In the genomic region with DNA sequence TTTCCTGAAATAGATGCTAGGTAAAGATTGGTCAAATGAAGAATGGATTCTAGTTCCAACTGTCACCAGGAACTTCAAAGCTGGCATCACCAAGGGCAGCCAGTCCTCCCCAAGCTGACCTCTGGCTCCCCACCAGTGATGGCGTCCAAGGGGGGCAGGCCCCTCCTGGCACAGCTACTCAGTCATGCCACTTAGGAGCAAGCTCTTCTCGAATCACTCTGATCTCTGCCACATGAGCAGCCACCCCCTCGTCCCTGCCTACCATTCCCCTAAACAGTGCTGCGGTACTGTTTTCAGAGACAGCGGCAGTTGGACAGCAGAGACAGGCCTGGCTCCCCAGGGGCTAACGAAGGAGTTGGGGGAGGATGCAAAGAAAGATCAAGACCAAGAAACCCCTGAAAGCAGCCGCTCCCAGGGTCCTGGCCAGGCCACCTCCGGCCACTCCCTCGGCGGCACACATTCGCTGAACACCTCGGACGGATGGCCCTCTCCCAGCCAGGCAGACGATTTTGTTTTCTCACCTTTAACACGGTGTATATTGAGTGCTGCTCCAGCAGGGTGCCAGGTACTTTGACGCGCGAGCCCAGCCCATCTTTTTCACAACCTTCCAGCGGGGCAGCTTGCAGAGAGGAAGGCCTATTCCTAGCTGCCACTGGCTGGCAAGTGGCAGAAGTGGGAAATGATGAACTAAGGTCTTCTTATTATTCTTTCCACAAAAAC, we compare ENCODE assay signal across 23 cellular contexts. TPM values are rescaled to one million over a fixed set of nuclear protein-coding genes. Genes with fewer than 3 reads are reported as not detected.
A peak's percentile ranks its signal among the peaks of the same experiment; 100 is the strongest.
DNase-seq lines count a peak whose midpoint lies in the region; TF ChIP-seq lines count a peak whose summit lies in the region.
"Had no signal": no experiment of that assay in that cellular context is flagged by ENCODE, and none has a peak within 500 bp of the region (broad histone marks: within the 10 kb centered on the region; RNA-seq: fewer than 3 reads in every experiment).

No MANE protein-coding gene starts in this region.

- H3K27ac Mint-ChIP-seq in glutamatergic neuron (ENCODE audit: unreplicated experiment): no peak overlapping the region
- H3K27ac Mint-ChIP-seq: activated CD4-positive, alpha-beta memory T cell treated with anti-CD3 and anti-CD28 coated beads, Interleukin-2, amount 10 ng/mL, durations not matched to agents 7 days and 5 days; activated naive CD8-positive, alpha-beta T cell; T-helper 2 cell treated with Interferon-gamma antibody and Interleukin-4, amounts not matched to agents 5 μg/mL and 100 μg/mL, for 36 hours; type B pancreatic cell had no signal

- no peak overlapping the region for H4K91ac ChIP-seq in neuronal stem cell (ENCODE audit: low read depth, low read length, poor library complexity)

- no peak overlapping the region for H3K4me2 ChIP-seq in neuronal stem cell (ENCODE audit: insufficient read depth, low read length, poor library complexity, severe bottlenecking)

- H3K23ac ChIP-seq in neuronal stem cell (ENCODE audit: low read depth, low read length, poor library complexity): peak overlapping the region; percentile 19

- H3K27me3 Mint-ChIP-seq in glutamatergic neuron (ENCODE audit: unreplicated experiment): peaks cover 2% of the 10 kb centered on the region
- H3K27me3 Mint-ChIP-seq: activated CD4-positive, alpha-beta memory T cell treated with anti-CD3 and anti-CD28 coated beads, Interleukin-2, amount 10 ng/mL, durations not matched to agents 7 days and 5 days; activated naive CD8-positive, alpha-beta T cell; type B pancreatic cell had no signal

- no peak overlapping the region for H2BK5ac ChIP-seq in neuronal stem cell (ENCODE audit: low read length)

- no peak overlapping the region for H2BK15ac ChIP-seq in neuronal stem cell (ENCODE audit: low read length)

- H3K27me3 ChIP-seq in H7 (ENCODE audit: control insufficient read depth, insufficient read depth, low read length) (no peaks in the 10 kb centered on the region), neuronal stem cell (ENCODE audit: control insufficient read depth in 3 of 3, insufficient read depth in 3 of 3, low read depth in 1 of 3, low read length in 3 of 3) (peaks cover 0 to under 1% (median 0%) of the 10 kb centered on the region in 3 experiments)
- H3K27me3 ChIP-seq: gastroesophageal sphincter, Peyer's patch had no signal

- DNase-seq in NCI-H2107 treated with DMSO at 0.1 percent for 48 hours (lab: John Stamatoyannopoulos, UW; ENCODE audit: unreplicated experiment): peak; percentile 39
- no peak for DNase-seq in NCI-H2107 (lab: John Stamatoyannopoulos, UW)
- DNase-seq in H7: peak; percentile 78
- peak in 25 of 42 donors; percentile 11 to 72 (median 31) for DNase-seq in head of caudate nucleus
- no peak for DNase-seq in neuronal stem cell (ENCODE audit: low spot score)
- no peak for DNase-seq in GF-D8 (lab: John Stamatoyannopoulos, UW)
- DNase-seq in activated gamma-delta T cell treated with Interleukin-2 at 50 U/mL for 16 hours: no peak
- no peak for DNase-seq in glutamatergic neuron
- DNase-seq: activated CD4-positive, alpha-beta memory T cell treated with anti-CD3 and anti-CD28 coated beads, Interleukin-2, amount 10 ng/mL, durations not matched to agents 7 days and 5 days; anterior cingulate cortex; hypothalamus; left ventricle myocardium inferior; NCI-H146; NCI-H774; SIG-M5; stimulated activated CD4-positive, alpha-beta T cell treated with anti-CD3 and anti-CD28 coated beads, Interleukin-4, amount 100 ng/mL, for 24 hours had no signal

- H3K18ac ChIP-seq in neuronal stem cell (ENCODE audit: low read length): peak overlapping the region; percentile 62

- intact Hi-C loops in head of caudate nucleus (cut with DNase I): no loop called here

- H3K4ac ChIP-seq in neuronal stem cell (ENCODE audit: low read length): no peak overlapping the region

- H4K8ac ChIP-seq in neuronal stem cell (ENCODE audit: low read depth, low read length): no peak overlapping the region

- no CpG with 5 or more reads among the region's 19 CpGs for WGBS in neuronal stem cell (ENCODE audit: extremely low coverage in 2 of 2, insufficient read length in 2 of 2, insufficient replicate concordance in 1 of 2), 2 donors

- TF ChIP-seq CTCF in glutamatergic neuron (IDR thresholded peaks at IDR 0.05; ENCODE audit: partially characterized antibody, unreplicated experiment): no peak

- H2BK120ac ChIP-seq in neuronal stem cell (ENCODE audit: low read depth, low read length): no peak overlapping the region

- H3K4me1 Mint-ChIP-seq in glutamatergic neuron (ENCODE audit: low read depth, unreplicated experiment): peaks cover 3% of the 10 kb centered on the region

- H3K36me3 Mint-ChIP-seq in glutamatergic neuron (ENCODE audit: unreplicated experiment): no peaks in the 10 kb centered on the region
- H3K36me3 Mint-ChIP-seq: type B pancreatic cell had no signal

- H3K36me3 ChIP-seq in H7 (replicated peaks; ENCODE audit: control insufficient read depth, insufficient read depth, low read length) (no peaks in the 10 kb centered on the region), neuronal stem cell (replicated peaks in 1 of 2; ENCODE audit: control insufficient read depth in 2 of 2, insufficient read depth in 2 of 2, low read length in 2 of 2) (no peaks in the 10 kb centered on the region)

- H3K79me1 ChIP-seq in neuronal stem cell (ENCODE audit: low read depth, low read length): peaks cover 2% of the 10 kb centered on the region

- H3K4me3 Mint-ChIP-seq in glutamatergic neuron (ENCODE audit: unreplicated experiment): no peak overlapping the region
- H3K4me3 Mint-ChIP-seq: activated CD4-positive, alpha-beta memory T cell treated with anti-CD3 and anti-CD28 coated beads, Interleukin-2, amount 10 ng/mL, durations not matched to agents 7 days and 5 days; activated naive CD8-positive, alpha-beta T cell; T-helper 2 cell treated with Interferon-gamma antibody and Interleukin-4, amounts not matched to agents 5 μg/mL and 100 μg/mL, for 36 hours; type B pancreatic cell had no signal

- no peak overlapping the region for H3K27ac ChIP-seq in neuronal stem cell (replicated peaks; ENCODE audit: low read length)
- H3K27ac ChIP-seq: 22Rv1, C4-2B, gastroesophageal sphincter, left ventricle myocardium inferior, Peyer's patch had no signal

- H3K14ac ChIP-seq in neuronal stem cell (ENCODE audit: low read length): no peak overlapping the region

- H3K4me3 ChIP-seq in H7 (ENCODE audit: insufficient read depth, low read depth, low read length) (no peak overlapping the region), neuronal stem cell (ENCODE audit: low read length in 2 of 2) (no peak overlapping the region)
- H3K4me3 ChIP-seq: gastroesophageal sphincter, left ventricle myocardium inferior, Peyer's patch had no signal

- no peak overlapping the region for H2AFZ ChIP-seq in neuronal stem cell (ENCODE audit: low read length)

- H3K9me3 ChIP-seq in neuronal stem cell (replicated peaks in 1 of 2; ENCODE audit: control insufficient read depth in 2 of 2, insufficient read depth in 1 of 2, low read depth in 1 of 2, low read length in 2 of 2): no peaks in the 10 kb centered on the region
- H3K9me3 ChIP-seq: gastroesophageal sphincter, left ventricle myocardium inferior, Peyer's patch had no signal

- H2AK5ac ChIP-seq in neuronal stem cell (ENCODE audit: low read depth, low read length): no peak overlapping the region

- H3K4me1 ChIP-seq in neuronal stem cell (ENCODE audit: control insufficient read depth in 2 of 2, insufficient read depth in 1 of 2, low read depth in 1 of 2, low read length in 2 of 2): no peaks in the 10 kb centered on the region
- H3K4me1 ChIP-seq: gastroesophageal sphincter, Peyer's patch had no signal

- H2BK12ac ChIP-seq in neuronal stem cell (ENCODE audit: low read length): no peak overlapping the region

- H3K9me3 Mint-ChIP-seq in glutamatergic neuron (ENCODE audit: unreplicated experiment): no peaks in the 10 kb centered on the region
- H3K9me3 Mint-ChIP-seq: activated CD4-positive, alpha-beta memory T cell treated with anti-CD3 and anti-CD28 coated beads, Interleukin-2, amount 10 ng/mL, durations not matched to agents 7 days and 5 days; T-helper 2 cell treated with Interferon-gamma antibody and Interleukin-4, amounts not matched to agents 5 μg/mL and 100 μg/mL, for 36 hours; type B pancreatic cell had no signal

- H3K9ac ChIP-seq in neuronal stem cell (ENCODE audit: low read depth, low read length, poor library complexity): no peak overlapping the region

RNA-seq across cellular contexts. Expression of a gene that starts 47.4 kb away (rescaled TPM):
- 203 and 220 TPM in 2 replicates for total RNA-seq in H7 (2014; rRNA removed; shearing (Covaris generic))
- polyA plus RNA-seq in neuronal stem cell (2013, experiment 1 of 2): 134 TPM
- 128 TPM for polyA plus RNA-seq in neuronal stem cell (2013, experiment 2 of 2)
- 122 TPM for total RNA-seq in glutamatergic neuron (ENCODE audit: unreplicated experiment)

RNA-seq across cellular contexts. Expression of a gene that starts 52.8 kb away (rescaled TPM):
- 17.8 and 23.4 TPM in 2 replicates for total RNA-seq in H7 (2014; rRNA removed; shearing (Covaris generic))
- 6.9 TPM for polyA plus RNA-seq in neuronal stem cell (2013, experiment 1 of 2)
- polyA plus RNA-seq in neuronal stem cell (2013, experiment 2 of 2): 5.5 TPM
- total RNA-seq in glutamatergic neuron (ENCODE audit: unreplicated experiment): 15.3 TPM

Comparison
In these comparisons a context has a peak if more than half of its experiments do, and no peak if none do; other contexts are left out.
1. DNase-seq: peak in NCI-H2107 treated with DMSO at 0.1 percent for 48 hours (single experiment), H7 (single experiment) and head of caudate nucleus (25 of 42); none in NCI-H2107 (single experiment), neuronal stem cell (single experiment), GF-D8 (single experiment), activated gamma-delta T cell treated with Interleukin-2 at 50 U/mL for 16 hours (single experiment) and glutamatergic neuron (single experiment).